In genomic region chr11:106958506-106959248, GRCh38 we compare ENCODE assay signal across 22 cellular contexts. TPM values are rescaled to one million over a fixed set of nuclear protein-coding genes. Genes with fewer than 3 reads are reported as not detected.
DNase-seq lines count a peak whose midpoint lies in the region; ATAC-seq and TF ChIP-seq lines count a peak whose summit lies in the region.
"Had no signal": no experiment of that assay in that cellular context is flagged by ENCODE, and none has a peak within 500 bp of the region (broad histone marks: within the 10 kb centered on the region; RNA-seq: fewer than 3 reads in every experiment).

No MANE protein-coding gene starts in this region.

- no peak for TF ChIP-seq CTCF in left ventricle myocardium inferior (IDR thresholded peaks at IDR 0.05; ENCODE audit: borderline replicate concordance)
- no peak for TF ChIP-seq CTCF in choroid plexus epithelial cell (conservative IDR thresholded peaks at IDR 0.05; ENCODE audit: low read depth, low read length)
- no peak for TF ChIP-seq CTCF in fibroblast of the aortic adventitia (IDR thresholded peaks at IDR 0.05; ENCODE audit: insufficient read depth, low read length)
- TF ChIP-seq CTCF in upper lobe of right lung (IDR thresholded peaks at IDR 0.05), result no peak

- H3K36me3 ChIP-seq in left ventricle myocardium inferior, result no peaks in the 10 kb centered on the region
- H3K36me3 ChIP-seq in upper lobe of right lung, result no peaks in the 10 kb centered on the region

- H3K27me3 ChIP-seq in left ventricle myocardium inferior (ENCODE audit: low read depth) (no peaks in the 10 kb centered on the region), upper lobe of right lung (no peaks in the 10 kb centered on the region)

- no peak for DNase-seq in left ventricle myocardium inferior
- DNase-seq in Right ventricle myocardium inferior (ENCODE audit: missing footprints), result no peak
- peak; percentile 26 for DNase-seq in choroid plexus epithelial cell (ENCODE audit: low read depth)
- peak; percentile 40 for DNase-seq in fibroblast of the aortic adventitia (ENCODE audit: low read depth)
- DNase-seq in upper lobe of right lung, result no peak
- no peak for DNase-seq in stimulated activated naive CD4-positive, alpha-beta T cell (lab: John Stamatoyannopoulos, UW)
- DNase-seq: EL, GF-D8, KBM-7, MM.1S, NCI-H1048, NCI-H1436, NCI-H2029, NCI-H345, NCI-H524, NCI-H82, OCI-M1 had no signal

- H3K4me1 ChIP-seq in left ventricle myocardium inferior (peaks cover 46% of the 10 kb centered on the region), upper lobe of right lung (no peaks in the 10 kb centered on the region)

- H3K4me3 ChIP-seq in left ventricle myocardium inferior (no peak overlapping the region), choroid plexus epithelial cell (ENCODE audit: low read depth, low read length) (no peak overlapping the region), fibroblast of the aortic adventitia (ENCODE audit: low read depth, low read length) (no peak overlapping the region), upper lobe of right lung (no peak overlapping the region)

- H3K9me3 ChIP-seq in left ventricle myocardium inferior (replicated peaks) (no peaks in the 10 kb centered on the region), upper lobe of right lung (no peaks in the 10 kb centered on the region)

- intact Hi-C loops in left ventricle myocardium inferior (cut with micrococcal nuclease) (no loop called here), Right ventricle myocardium inferior (cut with DNase I) (no loop called here), upper lobe of right lung (cut with DNase I) (no loop called here)

- ATAC-seq in Right ventricle myocardium inferior (no peak), upper lobe of right lung (no peak), HG02763 (IDR thresholded peaks at IDR 0.05; ENCODE audit: unreplicated experiment) (no peak), HG03442 (IDR thresholded peaks at IDR 0.05; ENCODE audit: unreplicated experiment) (no peak)

- H3K27ac ChIP-seq in left ventricle myocardium inferior (replicated peaks) (peak overlapping the region; percentile 6), upper lobe of right lung (peak overlapping the region; percentile 39)
- H3K27ac ChIP-seq: HL-60 had no signal

RNA-seq across cellular contexts. Expression of gene GUCY1A2, which starts 59.6 kb away (rescaled TPM):
- 10.2 TPM for total RNA-seq in left ventricle myocardium inferior
- total RNA-seq in Right ventricle myocardium inferior, result 12.4 TPM
- total RNA-seq in fibroblast of the aortic adventitia (ENCODE audit: low replicate concordance), result 1.1 and 1.6 TPM in 2 replicates
- total RNA-seq in upper lobe of right lung, result 31.1 TPM
- total RNA-seq: B cell, HT-29 had no signal

Comparison
In these comparisons a context has a peak if more than half of its experiments do, and no peak if none do; other contexts are left out.
1. DNase-seq: peak in choroid plexus epithelial cell (single experiment) and fibroblast of the aortic adventitia (single experiment); none in left ventricle myocardium inferior (single experiment), Right ventricle myocardium inferior (single experiment), upper lobe of right lung (single experiment) and stimulated activated naive CD4-positive, alpha-beta T cell (0 of 6).